In the genomic region with DNA sequence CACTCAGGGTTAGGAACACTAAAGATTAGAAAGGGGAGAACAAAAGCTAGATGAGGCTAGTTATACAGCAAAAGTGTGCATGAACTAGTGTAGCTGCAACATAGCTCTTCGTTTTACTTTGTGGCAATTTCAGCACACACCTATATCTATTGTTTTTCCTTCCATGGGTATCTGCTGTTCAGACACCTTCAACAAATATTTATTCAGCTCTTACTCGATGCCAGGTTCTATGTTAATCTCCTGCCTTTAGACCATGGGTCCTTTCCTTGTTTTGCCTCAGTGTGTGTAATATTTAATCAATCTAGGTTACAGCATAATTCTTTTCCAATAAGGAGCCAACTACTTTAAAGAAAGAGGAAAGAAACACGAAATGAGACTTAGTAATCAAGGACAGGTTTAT, we compare ENCODE assay signal across 36 cellular contexts. TPM values are rescaled to one million over a fixed set of nuclear protein-coding genes. Genes with fewer than 3 reads are reported as not detected.
"Had no signal": no experiment of that assay in that cellular context is flagged by ENCODE, and none has a peak within 500 bp of the region (broad histone marks: within the 10 kb centered on the region; RNA-seq: fewer than 3 reads in every experiment).

No MANE protein-coding gene starts in this region.

- H3K9me3 ChIP-seq: ascending aorta, breast epithelium had no signal

- H3K4me3 ChIP-seq: ascending aorta, breast epithelium had no signal

- H3K9me3 Mint-ChIP-seq: activated B cell treated with CpG ODN at 0.5 μM for 24 hours; activated CD4-positive, alpha-beta memory T cell treated with anti-CD3 and anti-CD28 coated beads, Interleukin-2, amount 10 ng/mL, durations not matched to agents 7 days and 5 days; activated CD4-positive, alpha-beta T cell treated with anti-CD3 and anti-CD28 coated beads, Interleukin-2, amount 10 ng/mL, durations not matched to agents 24 days and 14 days; activated naive CD4-positive, alpha-beta T cell treated with anti-CD3 and anti-CD28 coated beads, Interleukin-2, amount 10 ng/mL, durations not matched to agents 7 days and 5 days; activated naive CD4-positive, alpha-beta T cell treated with anti-CD3 and anti-CD28 coated beads, Interleukin-2, amount 50 U/mL, for 24 hours; activated naive CD8-positive, alpha-beta T cell treated with anti-CD3 and anti-CD28 coated beads, Interleukin-2, amount 10 ng/mL, durations not matched to agents 7 days and 5 days; activated naive CD8-positive, alpha-beta T cell treated with anti-CD3 and anti-CD28 coated beads, Interleukin-2, amount 50 U/mL, for 24 hours; activated T-cell treated with anti-CD3 and anti-CD28 coated beads, Interleukin-2, amount 50 U/mL, for 24 hours; activated T-helper 2 cell treated with anti-CD3 and anti-CD28 coated beads, Interferon-gamma antibody, Interleukin-2, Interleukin-4, amounts not matched to agents 10 μg/mL and 5 μg/mL and 100 μg/mL, durations not matched to agents 14 hours and 24 hours and 36 hours; T-helper 2 cell treated with Interferon-gamma antibody and Interleukin-4, amounts not matched to agents 5 μg/mL and 100 μg/mL, for 36 hours had no signal

- H3K36me3 Mint-ChIP-seq: activated CD8-positive, alpha-beta memory T cell treated with anti-CD3 and anti-CD28 coated beads, Interleukin-2, amount 10 ng/mL, durations not matched to agents 7 days and 5 days; activated naive CD4-positive, alpha-beta T cell treated with anti-CD3 and anti-CD28 coated beads, Interleukin-2, amount 10 ng/mL, durations not matched to agents 7 days and 5 days; activated naive CD4-positive, alpha-beta T cell treated with anti-CD3 and anti-CD28 coated beads, Interleukin-2, amount 50 U/mL, for 24 hours; activated naive CD8-positive, alpha-beta T cell; activated naive CD8-positive, alpha-beta T cell treated with anti-CD3 and anti-CD28 coated beads, Interleukin-2, amount 10 ng/mL, durations not matched to agents 7 days and 5 days had no signal

- DNase-seq: activated B cell treated with CpG ODN at 0.5 μM for 24 hours; activated CD4-positive, alpha-beta memory T cell treated with anti-CD3 and anti-CD28 coated beads, Interleukin-2, amount 10 ng/mL, durations not matched to agents 7 days and 5 days; activated CD4-positive, alpha-beta T cell treated with anti-CD3 and anti-CD28 coated beads for 4 hours; activated CD4-positive, alpha-beta T cell treated with anti-CD3 and anti-CD28 coated beads, Interleukin-2, amount 10 ng/mL, durations not matched to agents 24 days and 14 days; activated CD4-positive, alpha-beta T cell treated with anti-CD3 and anti-CD28 coated beads, Interleukin-2, amount 50 U/mL, for 1 hour; activated CD4-positive, alpha-beta T cell treated with anti-CD3 and anti-CD28 coated beads, Interleukin-2, amount 50 U/mL, for 4 hours; activated CD4-positive, CD25-positive, alpha-beta regulatory T cell treated with anti-CD3 and anti-CD28 coated beads, Interleukin-2, amount 50 U/mL, for 72 hours; activated CD8-positive, alpha-beta memory T cell treated with anti-CD3 and anti-CD28 coated beads for 24 hours; activated CD8-positive, alpha-beta memory T cell treated with anti-CD3 and anti-CD28 coated beads, Interleukin-2, amount 10 ng/mL, durations not matched to agents 7 days and 5 days; activated CD8-positive, alpha-beta memory T cell treated with anti-CD3 and anti-CD28 coated beads, Interleukin-2, amount 50 U/mL, for 48 hours; activated CD8-positive, alpha-beta T cell treated with anti-CD3 and anti-CD28 coated beads, Interleukin-2, amount 10 ng/mL, durations not matched to agents 7 days and 5 days; activated effector memory CD4-positive, alpha-beta T cell treated with Interleukin-2 at 50 U/mL for 16 hours; activated gamma-delta T cell; activated naive CD4-positive, alpha-beta T cell treated with anti-CD3 and anti-CD28 coated beads, Interleukin-2, amount 10 ng/mL, durations not matched to agents 7 days and 5 days; activated naive CD4-positive, alpha-beta T cell treated with Interleukin-2 at 50 U/mL for 16 hours; activated naive CD8-positive, alpha-beta T cell treated with anti-CD3 and anti-CD28 coated beads, Interleukin-2, amount 10 ng/mL, durations not matched to agents 7 days and 5 days; activated naive CD8-positive, alpha-beta T cell treated with anti-CD3 and anti-CD28 coated beads, Interleukin-2, amount 50 U/mL, for 24 hours; activated T-cell treated with anti-CD3 and anti-CD28 coated beads, Interleukin-2, amount 50 U/mL, for 24 hours; activated T-cell treated with anti-CD3 and anti-CD28 coated beads, Interleukin-2, amount 50 U/mL, for 48 hours; amygdala; anterior cingulate cortex; brain microvascular endothelial cell; central memory CD4-positive, alpha-beta T cell; T-helper 2 cell; T-helper 9 cell had no signal

- H3K27ac Mint-ChIP-seq: activated B cell treated with CpG ODN at 0.5 μM for 24 hours; activated CD4-positive, alpha-beta memory T cell treated with anti-CD3 and anti-CD28 coated beads, Interleukin-2, amount 10 ng/mL, durations not matched to agents 7 days and 5 days; activated CD4-positive, alpha-beta T cell treated with anti-CD3 and anti-CD28 coated beads, Interleukin-2, amount 10 ng/mL, durations not matched to agents 24 days and 14 days; activated CD8-positive, alpha-beta memory T cell treated with anti-CD3 and anti-CD28 coated beads, Interleukin-2, amount 10 ng/mL, durations not matched to agents 7 days and 5 days; activated CD8-positive, alpha-beta T cell treated with anti-CD3 and anti-CD28 coated beads, Interleukin-2, amount 10 ng/mL, durations not matched to agents 7 days and 5 days; activated naive CD4-positive, alpha-beta T cell treated with anti-CD3 and anti-CD28 coated beads, Interleukin-2, amount 10 ng/mL, durations not matched to agents 7 days and 5 days; activated naive CD4-positive, alpha-beta T cell treated with anti-CD3 and anti-CD28 coated beads, Interleukin-2, amount 50 U/mL, for 24 hours; activated naive CD8-positive, alpha-beta T cell; activated naive CD8-positive, alpha-beta T cell treated with anti-CD3 and anti-CD28 coated beads, Interleukin-2, amount 10 ng/mL, durations not matched to agents 7 days and 5 days; activated naive CD8-positive, alpha-beta T cell treated with anti-CD3 and anti-CD28 coated beads, Interleukin-2, amount 50 U/mL, for 24 hours; activated T-cell treated with anti-CD3 and anti-CD28 coated beads, Interleukin-2, amount 50 U/mL, for 24 hours; activated T-helper 2 cell treated with anti-CD3 and anti-CD28 coated beads, Interferon-gamma antibody, Interleukin-2, Interleukin-4, amounts not matched to agents 10 μg/mL and 5 μg/mL and 100 μg/mL, durations not matched to agents 14 hours and 24 hours and 36 hours; T-helper 2 cell treated with Interferon-gamma antibody and Interleukin-4, amounts not matched to agents 5 μg/mL and 100 μg/mL, for 36 hours had no signal

- H3K4me1 ChIP-seq: ascending aorta, breast epithelium had no signal

- H3K4me1 Mint-ChIP-seq: activated B cell treated with CpG ODN at 0.5 μM for 24 hours; activated CD4-positive, alpha-beta memory T cell treated with anti-CD3 and anti-CD28 coated beads, Interleukin-2, amount 10 ng/mL, durations not matched to agents 7 days and 5 days; activated CD4-positive, alpha-beta T cell treated with anti-CD3 and anti-CD28 coated beads, Interleukin-2, amount 10 ng/mL, durations not matched to agents 24 days and 14 days; activated CD8-positive, alpha-beta memory T cell treated with anti-CD3 and anti-CD28 coated beads, Interleukin-2, amount 10 ng/mL, durations not matched to agents 7 days and 5 days; activated naive CD4-positive, alpha-beta T cell treated with anti-CD3 and anti-CD28 coated beads, Interleukin-2, amount 10 ng/mL, durations not matched to agents 7 days and 5 days; activated naive CD4-positive, alpha-beta T cell treated with anti-CD3 and anti-CD28 coated beads, Interleukin-2, amount 50 U/mL, for 24 hours; activated naive CD8-positive, alpha-beta T cell treated with anti-CD3 and anti-CD28 coated beads, Interleukin-2, amount 10 ng/mL, durations not matched to agents 7 days and 5 days; activated naive CD8-positive, alpha-beta T cell treated with anti-CD3 and anti-CD28 coated beads, Interleukin-2, amount 50 U/mL, for 24 hours had no signal

- H3K4me3 Mint-ChIP-seq: activated B cell treated with CpG ODN at 0.5 μM for 24 hours; activated CD4-positive, alpha-beta memory T cell treated with anti-CD3 and anti-CD28 coated beads, Interleukin-2, amount 10 ng/mL, durations not matched to agents 7 days and 5 days; activated CD4-positive, alpha-beta T cell treated with anti-CD3 and anti-CD28 coated beads, Interleukin-2, amount 10 ng/mL, durations not matched to agents 24 days and 14 days; activated CD8-positive, alpha-beta memory T cell treated with anti-CD3 and anti-CD28 coated beads, Interleukin-2, amount 10 ng/mL, durations not matched to agents 7 days and 5 days; activated CD8-positive, alpha-beta T cell treated with anti-CD3 and anti-CD28 coated beads, Interleukin-2, amount 10 ng/mL, durations not matched to agents 7 days and 5 days; activated naive CD4-positive, alpha-beta T cell treated with anti-CD3 and anti-CD28 coated beads, Interleukin-2, amount 10 ng/mL, durations not matched to agents 7 days and 5 days; activated naive CD4-positive, alpha-beta T cell treated with anti-CD3 and anti-CD28 coated beads, Interleukin-2, amount 50 U/mL, for 24 hours; activated naive CD8-positive, alpha-beta T cell; activated naive CD8-positive, alpha-beta T cell treated with anti-CD3 and anti-CD28 coated beads, Interleukin-2, amount 10 ng/mL, durations not matched to agents 7 days and 5 days; activated naive CD8-positive, alpha-beta T cell treated with anti-CD3 and anti-CD28 coated beads, Interleukin-2, amount 50 U/mL, for 24 hours; activated T-cell treated with anti-CD3 and anti-CD28 coated beads, Interleukin-2, amount 50 U/mL, for 24 hours; T-helper 2 cell treated with Interferon-gamma antibody and Interleukin-4, amounts not matched to agents 5 μg/mL and 100 μg/mL, for 36 hours had no signal

- ATAC-seq: activated CD8-positive, alpha-beta memory T cell treated with anti-CD3 and anti-CD28 coated beads, Interleukin-2, amount 10 ng/mL, durations not matched to agents 7 days and 5 days; activated CD8-positive, alpha-beta T cell treated with anti-CD3 and anti-CD28 coated beads, Interleukin-2, amount 10 ng/mL, durations not matched to agents 7 days and 5 days; activated naive CD8-positive, alpha-beta T cell treated with anti-CD3 and anti-CD28 coated beads, Interleukin-2, amount 50 U/mL, for 24 hours had no signal

- H3K27ac ChIP-seq: ascending aorta, brain microvascular endothelial cell, breast epithelium, VCaP had no signal

- H3K27me3 ChIP-seq: ascending aorta, brain microvascular endothelial cell had no signal

- H3K36me3 ChIP-seq: ascending aorta, brain microvascular endothelial cell, breast epithelium had no signal

- H3K27me3 Mint-ChIP-seq: activated CD8-positive, alpha-beta memory T cell treated with anti-CD3 and anti-CD28 coated beads, Interleukin-2, amount 10 ng/mL, durations not matched to agents 7 days and 5 days; activated naive CD4-positive, alpha-beta T cell treated with anti-CD3 and anti-CD28 coated beads, Interleukin-2, amount 10 ng/mL, durations not matched to agents 7 days and 5 days; activated naive CD8-positive, alpha-beta T cell had no signal

RNA-seq across cellular contexts. Expression of a gene that starts 10.4 kb away (rescaled TPM):
- total RNA-seq: activated B cell treated with CpG ODN at 0.5 μM for 24 hours; activated CD4-positive, alpha-beta memory T cell treated with anti-CD3 and anti-CD28 coated beads, Interleukin-2, amount 10 ng/mL, durations not matched to agents 7 days and 5 days; activated CD4-positive, alpha-beta T cell treated with anti-CD3 and anti-CD28 coated beads, Interleukin-2, amount 10 ng/mL, durations not matched to agents 24 days and 14 days; activated CD8-positive, alpha-beta memory T cell treated with anti-CD3 and anti-CD28 coated beads, Interleukin-2, amount 10 ng/mL, durations not matched to agents 7 days and 5 days; activated CD8-positive, alpha-beta T cell treated with anti-CD3 and anti-CD28 coated beads, Interleukin-2, amount 10 ng/mL, durations not matched to agents 7 days and 5 days; activated naive CD8-positive, alpha-beta T cell treated with anti-CD3 and anti-CD28 coated beads, Interleukin-2, amount 10 ng/mL, durations not matched to agents 7 days and 5 days; activated T-helper 2 cell treated with anti-CD3 and anti-CD28 coated beads, Interferon-gamma antibody, Interleukin-2, Interleukin-4, amounts not matched to agents 10 μg/mL and 5 μg/mL and 100 μg/mL, durations not matched to agents 14 hours and 24 hours and 36 hours; ascending aorta; breast epithelium; cardiac septum; cerebellum; T-helper 1 cell treated with Interleukin-12 subunit alpha and Interleukin-12 subunit beta and Interleukin-4 antibody, amounts not matched to agents 30 ng/mL and 1 ng/mL, for 36 hours had no signal
- polyA plus RNA-seq: adipose tissue had no signal
